In genomic region chr19:6484251-6484650, GRCh38 we compare ENCODE assay signal across 24 cellular contexts. TPM values are rescaled to one million over a fixed set of nuclear protein-coding genes. Genes with fewer than 3 reads are reported as not detected.
"Had no signal": no experiment of that assay in that cellular context is flagged by ENCODE, and none has a peak within 500 bp of the region (broad histone marks: within the 10 kb centered on the region; RNA-seq: fewer than 3 reads in every experiment).

No MANE protein-coding gene starts in this region.

- H3K9me3 Mint-ChIP-seq: endodermal cell; naive thymus-derived CD8-positive, alpha-beta T cell had no signal

- H3K27me3 Mint-ChIP-seq: naive thymus-derived CD8-positive, alpha-beta T cell had no signal

- H3K27ac ChIP-seq: colonic mucosa, hepatocyte, neutrophil, right atrium auricular region, sigmoid colon, skin epidermis had no signal

- H3K27me3 ChIP-seq: colonic mucosa, hepatocyte, right atrium auricular region had no signal

- H3K4me1 Mint-ChIP-seq: endodermal cell had no signal

- H3K27ac Mint-ChIP-seq: endodermal cell had no signal

- FAIRE-seq: endothelial cell of umbilical vein, kidney, urothelium cell line had no signal

- ATAC-seq: left cardiac atrium; left ventricle myocardium superior; mucosa of descending colon; naive thymus-derived CD8-positive, alpha-beta T cell had no signal

- H3K9me3 ChIP-seq: colonic mucosa, mucosa of descending colon, neutrophil, right atrium auricular region, sigmoid colon had no signal

- H3K4me3 Mint-ChIP-seq: endodermal cell had no signal

- DNase-seq: colonic mucosa; effector CD4-positive, alpha-beta T cell; endodermal cell; erythroblast; foreskin melanocyte; head of caudate nucleus; kidney; left cardiac atrium; left ventricle myocardium superior; mucosa of descending colon; naive thymus-derived CD8-positive, alpha-beta T cell; sigmoid colon; stimulated activated CD4-positive, alpha-beta T cell treated with anti-CD3 and anti-CD28 coated beads, Interleukin-2, amount 100 ng/mL, for 24 hours; stimulated activated CD4-positive, alpha-beta T cell treated with anti-CD3 and anti-CD28 coated beads, Interleukin-4, amount 100 ng/mL, for 4 hours; stimulated activated naive CD4-positive, alpha-beta T cell treated with Interleukin-2 at 50 U/mL for 16 hours had no signal

RNA-seq across cellular contexts. Expression of gene DENND1C, which starts 2.7 kb away (rescaled TPM):
- total RNA-seq: dermis microvascular lymphatic vessel endothelial cell, endothelial cell of umbilical vein, osteocyte had no signal
- polyA plus RNA-seq: endothelial cell of umbilical vein had no signal

RNA-seq across cellular contexts. Expression of gene TUBB4A, which starts 17.9 kb away (rescaled TPM):
- total RNA-seq: dermis microvascular lymphatic vessel endothelial cell, endothelial cell of umbilical vein, osteocyte had no signal
- polyA plus RNA-seq: endothelial cell of umbilical vein had no signal

RNA-seq across cellular contexts. Expression of gene CRB3, which starts 20.2 kb away (rescaled TPM):
- total RNA-seq: dermis microvascular lymphatic vessel endothelial cell, endothelial cell of umbilical vein, left cardiac atrium, left ventricle myocardium superior, osteocyte, posterior vena cava had no signal
- polyA plus RNA-seq: endothelial cell of umbilical vein had no signal
